Comparison of ENCODE assay signal across 1 cellular context in the genomic region with DNA sequence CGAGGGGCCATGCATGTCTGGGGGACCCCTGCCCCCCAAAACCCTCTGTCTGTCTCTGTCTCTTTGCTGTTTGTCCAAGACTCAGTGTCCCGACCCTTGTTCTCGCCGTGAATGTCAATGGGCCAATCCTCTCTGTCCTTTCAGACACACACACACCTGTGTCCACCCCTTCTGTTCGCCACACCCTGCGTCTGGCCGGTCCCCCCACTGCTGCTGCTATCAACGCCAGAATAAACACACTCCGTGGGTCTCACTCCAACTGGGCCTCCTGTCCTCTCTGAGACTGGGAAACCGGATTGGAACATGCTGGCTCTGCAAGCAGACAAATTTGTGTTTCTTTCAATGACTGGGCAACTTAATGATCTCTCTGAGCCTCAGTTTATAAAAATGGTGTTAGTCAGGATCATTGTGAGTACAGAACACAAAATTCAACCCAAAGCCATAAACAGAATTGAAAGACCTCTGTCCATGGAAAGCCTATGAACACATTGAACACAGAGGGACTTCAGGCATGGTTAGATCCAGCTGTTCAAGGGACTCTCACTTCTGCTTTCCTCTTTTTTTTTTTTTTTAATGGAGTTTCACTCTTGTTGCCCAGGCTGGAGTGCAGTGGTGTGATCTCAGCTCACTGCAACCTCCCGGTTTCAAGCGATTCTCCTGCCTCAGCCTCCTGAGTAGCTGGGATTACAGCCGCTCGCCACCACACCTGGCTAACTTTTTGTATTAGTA.
TF ChIP-seq lines count a peak whose summit lies in the region.

No MANE protein-coding gene starts in this region.

TF ChIP-seq in GM12878, 131 proteins besides CTCF, POLR2A, EP300 and RAD21:
- TF ChIP-seq TCF12 (IDR thresholded peaks at IDR 0.05; ENCODE audit: low read depth, low read length) (0 out of 2 replicates have a peak, but pooled peaks have one; percentile 49), TCF3 (IDR thresholded peaks at IDR 0.05; ENCODE audit: borderline replicate concordance, insufficient read depth, low read depth, low read length) (0 out of 2 replicates have a peak, but pooled peaks have one; percentile 39), SPI1 (IDR thresholded peaks at IDR 0.05; ENCODE audit: borderline replicate concordance, insufficient read depth, low read depth, low read length) (peak; percentile 71), EED (IDR thresholded peaks at IDR 0.05; ENCODE audit: low read depth) (0 out of 2 replicates have a peak, but pooled peaks have one; percentile 19), IRF4 (IDR thresholded peaks at IDR 0.05; ENCODE audit: low read depth, low read length) (peak; percentile 48; the same call in 1 of the 2 replicates)
